In genomic region chr11:126194121-126194543, GRCh38 we compare ENCODE assay signal across 8 cellular contexts. TPM values are rescaled to one million over a fixed set of nuclear protein-coding genes. Genes with fewer than 3 reads are reported as not detected.
DNase-seq lines count a peak whose midpoint lies in the region; ATAC-seq, FAIRE-seq and TF ChIP-seq lines count a peak whose summit lies in the region.

No MANE protein-coding gene starts in this region.

- 34 to 39% (median 39%) methylated on average over 9 of the region's 9 CpGs for WGBS in heart left ventricle, 4 donors
- WGBS in small intestine, 3 donors, result 47 to 51% (median 49%) methylated on average over 9 of the region's 9 CpGs

- peak; percentile 14 for FAIRE-seq in GM12892 (lab: Jason Lieb, UNC)
- FAIRE-seq in small intestine (lab: Jason Lieb, UNC), result no peak

- ATAC-seq in activated naive CD4-positive, alpha-beta T cell treated with anti-CD3 and anti-CD28 coated beads, Interleukin-2, amount 50 U/mL, for 72 hours, result peak; percentile 54 to 64
- ATAC-seq in heart left ventricle, result peak; percentile 24 to 62 (median 44)

- TF ChIP-seq CTCF in heart left ventricle (IDR thresholded peaks at IDR 0.05), result peak; percentile 45 to 83 (median 70)

- H3K4me3 ChIP-seq in heart left ventricle (no peak overlapping the region), small intestine (ENCODE audit: low read depth in 1 of 2, low read length in 2 of 2) (no peak overlapping the region)

- no peak overlapping the region for H3K4me3 Mint-ChIP-seq in activated T-helper 1 cell treated with anti-CD3 and anti-CD28 coated beads, Interleukin-12 subunit alpha, Interleukin-12 subunit beta, Interleukin-2, Interleukin-4 antibody, amounts not matched to agents 30 ng/mL and 10 ng/mL and 1 ng/mL, durations not matched to agents 14 hours and 24 hours and 36 hours

- no peak overlapping the region for H3K27ac ChIP-seq in heart left ventricle
- H3K27ac ChIP-seq in small intestine (ENCODE audit: low read depth in 1 of 2, low read length in 1 of 2), result no peak overlapping the region

- H3K4me1 ChIP-seq in heart left ventricle (peaks cover 0 to 9% (median 0%) of the 10 kb centered on the region in 12 donors), small intestine (ENCODE audit: control insufficient read depth in 2 of 2, insufficient read depth in 1 of 2, low read depth in 1 of 2, low read length in 1 of 2) (no peaks in the 10 kb centered on the region)

- peaks cover 0 to 7% (median 0%) of the 10 kb centered on the region in 12 donors for H3K9me3 ChIP-seq in heart left ventricle
- peaks cover 1% of the 10 kb centered on the region for H3K9me3 ChIP-seq in small intestine (ENCODE audit: control insufficient read depth, low read depth)

- TF ChIP-seq POLR2A in GM12892 (IDR thresholded peaks at IDR 0.05; ENCODE audit: low read depth, low read length), result no peak
- TF ChIP-seq POLR2A in heart left ventricle (IDR thresholded peaks at IDR 0.05), result no peak

- peaks cover 0 to 77% (median 62%) of the 10 kb centered on the region in 9 donors for H3K36me3 ChIP-seq in heart left ventricle
- peaks cover 11 to 12% of the 10 kb centered on the region in 2 donors for H3K36me3 ChIP-seq in small intestine (ENCODE audit: control insufficient read depth in 2 of 2, insufficient read depth in 2 of 2, low read length in 2 of 2)

- peaks cover 25 to 33% of the 10 kb centered on the region in 2 donors for H3K36me3 Mint-ChIP-seq in activated naive CD4-positive, alpha-beta T cell treated with anti-CD3 and anti-CD28 coated beads, Interleukin-2, amount 50 U/mL, for 72 hours
- H3K36me3 Mint-ChIP-seq in activated T-helper 1 cell treated with anti-CD3 and anti-CD28 coated beads, Interleukin-12 subunit alpha, Interleukin-12 subunit beta, Interleukin-2, Interleukin-4 antibody, amounts not matched to agents 30 ng/mL and 10 ng/mL and 1 ng/mL, durations not matched to agents 14 hours and 24 hours and 36 hours (ENCODE audit: low read depth), result peaks cover 26% of the 10 kb centered on the region

- H3K4me1 Mint-ChIP-seq in activated T-helper 1 cell treated with anti-CD3 and anti-CD28 coated beads, Interleukin-12 subunit alpha, Interleukin-12 subunit beta, Interleukin-2, Interleukin-4 antibody, amounts not matched to agents 30 ng/mL and 10 ng/mL and 1 ng/mL, durations not matched to agents 14 hours and 24 hours and 36 hours (ENCODE audit: low read depth), result no peaks in the 10 kb centered on the region

- intact Hi-C loops in heart left ventricle (cut with DNase I), result loop anchor here (1.0 to 10.0 kb wide), 9 partner anchors 129 to 273 kb away; partner anchors contain the start of gene CDON (in 5 of the 10)
- intact Hi-C loops in activated T-helper 1 cell treated with anti-CD3 and anti-CD28 coated beads, Interleukin-12 subunit alpha, Interleukin-12 subunit beta, Interleukin-2, Interleukin-4 antibody, amounts not matched to agents 30 ng/mL and 10 ng/mL and 1 ng/mL, durations not matched to agents 14 hours and 24 hours and 36 hours (cut with micrococcal nuclease), result loop anchor here (1.0 to 5.0 kb wide), 3 partner anchors 252 to 567 kb away; partner anchors contain the start of gene CHEK1

- no peaks in the 10 kb centered on the region for H3K27me3 Mint-ChIP-seq in activated T-helper 1 cell treated with anti-CD3 and anti-CD28 coated beads, Interleukin-12 subunit alpha, Interleukin-12 subunit beta, Interleukin-2, Interleukin-4 antibody, amounts not matched to agents 30 ng/mL and 10 ng/mL and 1 ng/mL, durations not matched to agents 14 hours and 24 hours and 36 hours (ENCODE audit: insufficient read depth)

- H3K27me3 ChIP-seq in heart left ventricle, result no peaks in the 10 kb centered on the region
- H3K27me3 ChIP-seq in small intestine (ENCODE audit: control insufficient read depth in 2 of 2, insufficient read depth in 2 of 2, low read length in 2 of 2), result no peaks in the 10 kb centered on the region

- H3K27ac Mint-ChIP-seq in activated naive CD4-positive, alpha-beta T cell treated with anti-CD3 and anti-CD28 coated beads, Interleukin-2, amount 50 U/mL, for 72 hours, result no peak overlapping the region
- no peak overlapping the region for H3K27ac Mint-ChIP-seq in activated T-helper 1 cell treated with anti-CD3 and anti-CD28 coated beads, Interleukin-12 subunit alpha, Interleukin-12 subunit beta, Interleukin-2, Interleukin-4 antibody, amounts not matched to agents 30 ng/mL and 10 ng/mL and 1 ng/mL, durations not matched to agents 14 hours and 24 hours and 36 hours

- H3K9me3 Mint-ChIP-seq in activated naive CD4-positive, alpha-beta T cell treated with anti-CD3 and anti-CD28 coated beads, Interleukin-2, amount 50 U/mL, for 72 hours, result peaks cover 0 to 6% of the 10 kb centered on the region in 2 donors
- H3K9me3 Mint-ChIP-seq in activated T-helper 1 cell treated with anti-CD3 and anti-CD28 coated beads, Interleukin-12 subunit alpha, Interleukin-12 subunit beta, Interleukin-2, Interleukin-4 antibody, amounts not matched to agents 30 ng/mL and 10 ng/mL and 1 ng/mL, durations not matched to agents 14 hours and 24 hours and 36 hours, result no peaks in the 10 kb centered on the region

- DNase-seq in AG20443 (ENCODE audit: low spot score) (peak; percentile 69), GM12892 (ENCODE audit: insufficient read length) (no peak), NCI-H446 treated with DMSO at 0.1 percent for 48 hours (lab: John Stamatoyannopoulos, UW) (peak; percentile 19), heart left ventricle (no peak), small intestine (peak; percentile 47), activated gamma-delta T cell treated with Interleukin-2 at 50 U/mL for 16 hours (no peak)
- DNase-seq in activated naive CD4-positive, alpha-beta T cell treated with anti-CD3 and anti-CD28 coated beads, Interleukin-2, amount 50 U/mL, for 72 hours (ENCODE audit: low spot score in 2 of 2), result peak in 1 of 2 donors; percentile 36
- no peak for DNase-seq in activated T-helper 1 cell treated with anti-CD3 and anti-CD28 coated beads, Interleukin-12 subunit alpha, Interleukin-12 subunit beta, Interleukin-2, Interleukin-4 antibody, amounts not matched to agents 30 ng/mL and 10 ng/mL and 1 ng/mL, durations not matched to agents 14 hours and 24 hours and 36 hours (ENCODE audit: low spot score)

RNA-seq across cellular contexts. Expression of gene RPUSD4, which starts 17.3 kb away (rescaled TPM):
- polyA plus RNA-seq in GM12892 (2012; ENCODE audit: missing spikeins), result 26.6 TPM
- 10 to 100 TPM; 45.6 to 48.4 TPM for total RNA-seq in activated naive CD4-positive, alpha-beta T cell treated with anti-CD3 and anti-CD28 coated beads, Interleukin-2, amount 50 U/mL, for 72 hours
- total RNA-seq in heart left ventricle, result 10 to 100 TPM; 21.0 to 50.0 (median 34.2) TPM
- polyA plus RNA-seq in heart left ventricle (10 to 100 TPM; 15.4 to 25.8 TPM), small intestine (10 to 100 TPM; 11.3 to 23.3 (median 12.3) TPM)
- total RNA-seq in activated T-helper 1 cell treated with anti-CD3 and anti-CD28 coated beads, Interleukin-12 subunit alpha, Interleukin-12 subunit beta, Interleukin-2, Interleukin-4 antibody, amounts not matched to agents 30 ng/mL and 10 ng/mL and 1 ng/mL, durations not matched to agents 14 hours and 24 hours and 36 hours, result 49.2 and 49.8 TPM in 2 replicates

RNA-seq across cellular contexts. Expression of gene FAM118B, which starts 17.4 kb away (rescaled TPM):
- 10.2 TPM for polyA plus RNA-seq in GM12892 (2012; ENCODE audit: missing spikeins)
- 10 to 100 TPM in 1 of 2 donors, 1 to 10 TPM in 1; 6.1 to 15.6 TPM for total RNA-seq in activated naive CD4-positive, alpha-beta T cell treated with anti-CD3 and anti-CD28 coated beads, Interleukin-2, amount 50 U/mL, for 72 hours
- total RNA-seq in heart left ventricle, result 10 to 100 TPM; 19.0 to 41.0 (median 23.6) TPM
- 10 to 100 TPM in 1 of 2 donors, 1 to 10 TPM in 1; 8.5 to 16.4 TPM for polyA plus RNA-seq in heart left ventricle
- 10 to 100 TPM; 20.2 to 30.3 (median 26.2) TPM for polyA plus RNA-seq in small intestine
- 13.2 and 16.4 TPM in 2 replicates for total RNA-seq in activated T-helper 1 cell treated with anti-CD3 and anti-CD28 coated beads, Interleukin-12 subunit alpha, Interleukin-12 subunit beta, Interleukin-2, Interleukin-4 antibody, amounts not matched to agents 30 ng/mL and 10 ng/mL and 1 ng/mL, durations not matched to agents 14 hours and 24 hours and 36 hours

Comparison
In these comparisons a context has a peak if more than half of its experiments do, and no peak if none do; other contexts are left out.
1. DNase-seq: peak in AG20443 (single experiment), NCI-H446 treated with DMSO at 0.1 percent for 48 hours (single experiment) and small intestine (single experiment); none in GM12892 (single experiment), heart left ventricle (0 of 5), activated gamma-delta T cell treated with Interleukin-2 at 50 U/mL for 16 hours (single experiment) and activated T-helper 1 cell treated with anti-CD3 and anti-CD28 coated beads, Interleukin-12 subunit alpha, Interleukin-12 subunit beta, Interleukin-2, Interleukin-4 antibody, amounts not matched to agents 30 ng/mL and 10 ng/mL and 1 ng/mL, durations not matched to agents 14 hours and 24 hours and 36 hours (single experiment).